In genomic region chr5:133978943-133979342, GRCh38 we compare ENCODE assay signal across 24 cellular contexts. TPM values are rescaled to one million over a fixed set of nuclear protein-coding genes. Genes with fewer than 3 reads are reported as not detected.
A peak's percentile ranks its signal among the peaks of the same experiment; 100 is the strongest.
DNase-seq lines count a peak whose midpoint lies in the region; ATAC-seq and TF ChIP-seq lines count a peak whose summit lies in the region.
"Had no signal": no experiment of that assay in that cellular context is flagged by ENCODE, and none has a peak within 500 bp of the region (broad histone marks: within the 10 kb centered on the region; RNA-seq: fewer than 3 reads in every experiment).

No MANE protein-coding gene starts in this region.

- no peak for DNase-seq in heart right ventricle
- no peak for DNase-seq in cardiac septum (ENCODE audit: low spot score)
- no peak for DNase-seq in left ventricle myocardium inferior
- DNase-seq in gastrocnemius medialis, result no peak
- DNase-seq in activated naive CD4-positive, alpha-beta T cell treated with anti-CD3 and anti-CD28 coated beads for 36 hours, result no peak
- no peak for DNase-seq in MV-4-11 (lab: John Stamatoyannopoulos, UW)
- DNase-seq: AML-193; C1 segment of cervical spinal cord; CD4-positive, alpha-beta memory T cell; COR-L47; DMS53; HCEC 1CT; Kasumi-1; NCI-H1105; NCI-H1436 treated with DMSO at 0.1 percent for 48 hours; NCI-H187 treated with DMSO at 0.1 percent for 48 hours; NCI-H524; NCI-H774; NK-92 treated with Interleukin-12 subunit alpha and Interleukin-12 subunit beta, amount 100 ng/mL, for 24 hours; PC-9; SHP77 had no signal

- no peaks in the 10 kb centered on the region for H3K9me3 Mint-ChIP-seq in activated naive CD4-positive, alpha-beta T cell treated with anti-CD3 and anti-CD28 coated beads for 36 hours
- H3K9me3 Mint-ChIP-seq: CD4-positive, alpha-beta memory T cell had no signal

- in situ Hi-C loops in gastrocnemius medialis (cut with MboI; ENCODE audit: low sequenced_read_pairs in 4 of 4), result no loop called here

- CTCF ChIA-PET in activated naive CD4-positive, alpha-beta T cell treated with anti-CD3 and anti-CD28 coated beads for 36 hours (lab: Charles Lee), result interaction anchor here (1.0 to 2.9 kb wide), 7 partner anchors 14 to 84 kb away, joined by 3 to 14 read pairs (median 5); no protein-coding TSS in a partner anchor

- ATAC-seq in heart right ventricle (peak in 4 of 8 donors; percentile 26 to 58 (median 47)), gastrocnemius medialis (no peak), HG03342 (IDR thresholded peaks at IDR 0.05; ENCODE audit: unreplicated experiment) (no peak)
- ATAC-seq: HepG2, K562 had no signal

- no peaks in the 10 kb centered on the region for H3K27me3 Mint-ChIP-seq in activated naive CD4-positive, alpha-beta T cell treated with anti-CD3 and anti-CD28 coated beads for 36 hours (ENCODE audit: low read depth)
- H3K27me3 Mint-ChIP-seq: CD4-positive, alpha-beta memory T cell had no signal

- intact Hi-C loops in heart right ventricle (cut with DNase I), result no loop called here
- intact Hi-C loops in cardiac septum (cut with DNase I), result no loop called here
- intact Hi-C loops in left ventricle myocardium inferior (cut with micrococcal nuclease), result no loop called here
- intact Hi-C loops in gastrocnemius medialis (cut with DNase I; ENCODE audit: low total_unique reads), result no loop called here
- intact Hi-C loops in activated naive CD4-positive, alpha-beta T cell treated with anti-CD3 and anti-CD28 coated beads for 36 hours (cut with micrococcal nuclease), result loop anchor here (2.0 to 5.0 kb wide), 2 partner anchors 72 to 104 kb away; no protein-coding TSS in a partner anchor

- H3K36me3 ChIP-seq in heart right ventricle, result peaks cover 0 to 99% (median 47%) of the 10 kb centered on the region in 9 donors
- peaks cover 72% of the 10 kb centered on the region for H3K36me3 ChIP-seq in left ventricle myocardium inferior
- H3K36me3 ChIP-seq in gastrocnemius medialis, result peaks cover 0 to 52% of the 10 kb centered on the region in 2 donors

- H3K4me1 ChIP-seq in heart right ventricle (peaks cover 2 to 53% (median 24%) of the 10 kb centered on the region in 9 donors), left ventricle myocardium inferior (peaks cover 52% of the 10 kb centered on the region), gastrocnemius medialis (peaks cover 42 to 52% of the 10 kb centered on the region in 2 donors)

- H3K36me3 Mint-ChIP-seq in activated naive CD4-positive, alpha-beta T cell treated with anti-CD3 and anti-CD28 coated beads for 36 hours (ENCODE audit: low read depth), result peaks cover 36% of the 10 kb centered on the region

- H3K27ac Mint-ChIP-seq in activated naive CD4-positive, alpha-beta T cell treated with anti-CD3 and anti-CD28 coated beads for 36 hours, result no peak overlapping the region

- no peaks in the 10 kb centered on the region for H3K27me3 ChIP-seq in heart right ventricle
- H3K27me3 ChIP-seq in left ventricle myocardium inferior (ENCODE audit: low read depth), result no peaks in the 10 kb centered on the region
- no peaks in the 10 kb centered on the region for H3K27me3 ChIP-seq in gastrocnemius medialis

- peak overlapping the region in 6 of 10 donors; percentile 22 to 62 (median 40) for H3K27ac ChIP-seq in heart right ventricle
- peak overlapping the region; percentile 66 for H3K27ac ChIP-seq in left ventricle myocardium inferior (replicated peaks)
- H3K27ac ChIP-seq in gastrocnemius medialis, result peak overlapping the region; percentile 53 to 78 (median 70)

- TF ChIP-seq CTCF in heart right ventricle (IDR thresholded peaks at IDR 0.05) (no peak), left ventricle myocardium inferior (IDR thresholded peaks at IDR 0.05; ENCODE audit: borderline replicate concordance) (no peak), gastrocnemius medialis (IDR thresholded peaks at IDR 0.05 in 4 of 5, conservative IDR thresholded peaks at IDR 0.05 in 1 of 5) (no peak)

- no peak for TF ChIP-seq POLR2A in gastrocnemius medialis (IDR thresholded peaks at IDR 0.05)

- H3K9me3 ChIP-seq in heart right ventricle (no peaks in the 10 kb centered on the region), left ventricle myocardium inferior (replicated peaks) (no peaks in the 10 kb centered on the region), gastrocnemius medialis (no peaks in the 10 kb centered on the region)

- WGBS in heart right ventricle, 2 donors, result 57 to 78% methylated on average over 3 of the region's 3 CpGs

- H3K4me3 Mint-ChIP-seq in activated naive CD4-positive, alpha-beta T cell treated with anti-CD3 and anti-CD28 coated beads for 36 hours, result no peak overlapping the region
- H3K4me3 Mint-ChIP-seq: CD4-positive, alpha-beta memory T cell had no signal

- H3K4me3 ChIP-seq in heart right ventricle (no peak overlapping the region), left ventricle myocardium inferior (peak overlapping the region; percentile 0), gastrocnemius medialis (no peak overlapping the region)
- H3K4me3 ChIP-seq: K562, PC-9 had no signal

- peaks cover 36% of the 10 kb centered on the region for H3K4me1 Mint-ChIP-seq in activated naive CD4-positive, alpha-beta T cell treated with anti-CD3 and anti-CD28 coated beads for 36 hours (ENCODE audit: low read depth)

RNA-seq across cellular contexts. Expression of gene C5orf15, which starts 10.5 kb away (rescaled TPM):
- 10 to 100 TPM; 31.0 to 55.3 (median 34.2) TPM for total RNA-seq in heart right ventricle
- 10 to 100 TPM; 22.2 to 28.7 TPM for polyA plus RNA-seq in heart right ventricle
- total RNA-seq in cardiac septum, result 22.5 TPM
- total RNA-seq in left ventricle myocardium inferior, result 34.4 TPM
- total RNA-seq in gastrocnemius medialis, result 10 to 100 TPM; 18.7 to 30.3 (median 24.4) TPM
- total RNA-seq in activated naive CD4-positive, alpha-beta T cell treated with anti-CD3 and anti-CD28 coated beads for 36 hours, result 10 to 100 TPM; 18.1 to 18.6 TPM

RNA-seq across cellular contexts. Expression of gene VDAC1, which starts 25.8 kb away (rescaled TPM):
- total RNA-seq in heart right ventricle (100 to 1,000 TPM; 440 to 609 (median 535) TPM), cardiac septum (429 TPM), left ventricle myocardium inferior (501 TPM), gastrocnemius medialis (100 to 1,000 TPM; 412 to 611 (median 495) TPM)
- polyA plus RNA-seq in heart right ventricle, result 100 to 1,000 TPM; 229 to 359 TPM
- total RNA-seq in activated naive CD4-positive, alpha-beta T cell treated with anti-CD3 and anti-CD28 coated beads for 36 hours, result 100 to 1,000 TPM; 485 to 513 TPM
